Comparison of ENCODE assay signal across 23 cellular contexts in genomic region chr6:64665137-64665536, GRCh38.
"Had no signal": no experiment of that assay in that cellular context is flagged by ENCODE, and none has a peak within 500 bp of the region (broad histone marks: within the 10 kb centered on the region; RNA-seq: fewer than 3 reads in every experiment).

No MANE protein-coding gene starts in this region.

- DNase-seq: colonic mucosa; cortex of kidney; dermis blood vessel endothelial cell; dorsolateral prefrontal cortex; effector CD4-positive, alpha-beta T cell; effector CD8-positive, alpha-beta T cell; effector memory CD4-positive, alpha-beta T cell; effector memory CD8-positive, alpha-beta T cell; endodermal cell; erythroblast; esophagus squamous epithelium; foreskin fibroblast; foreskin keratinocyte; gastrocnemius medialis; glutamatergic neuron; head of caudate nucleus; heart left ventricle; heart right ventricle had no signal

- ATAC-seq: effector memory CD8-positive, alpha-beta T cell; esophagus mucosa; foreskin keratinocyte; gastrocnemius medialis; gastroesophageal sphincter had no signal

- H3K9me3 ChIP-seq: colonic mucosa, esophagus muscularis mucosa, esophagus squamous epithelium, gastrocnemius medialis, gastroesophageal sphincter, heart left ventricle had no signal

- H3K4me3 ChIP-seq: colonic mucosa, coronary artery, dorsolateral prefrontal cortex, esophagus muscularis mucosa, esophagus squamous epithelium, gastrocnemius medialis, gastroesophageal sphincter, heart left ventricle, heart right ventricle had no signal

- H3K27ac ChIP-seq: colonic mucosa, coronary artery, dorsolateral prefrontal cortex, epithelial cell of prostate, esophagus muscularis mucosa, esophagus squamous epithelium, foreskin keratinocyte, gastrocnemius medialis, gastroesophageal sphincter, heart left ventricle, heart right ventricle had no signal

- H3K27me3 ChIP-seq: colonic mucosa, dorsolateral prefrontal cortex, esophagus muscularis mucosa, esophagus squamous epithelium, foreskin keratinocyte, gastrocnemius medialis, gastroesophageal sphincter, heart left ventricle, heart right ventricle had no signal

- H3K36me3 ChIP-seq: colonic mucosa, esophagus muscularis mucosa, esophagus squamous epithelium, gastrocnemius medialis, gastroesophageal sphincter, heart left ventricle, heart right ventricle had no signal

- H3K4me1 ChIP-seq: colonic mucosa, esophagus muscularis mucosa, esophagus squamous epithelium, foreskin keratinocyte, gastrocnemius medialis, gastroesophageal sphincter, heart left ventricle, heart right ventricle had no signal
